In genomic region chr4:154577324-154577723, GRCh38 we compare ENCODE assay signal across 23 cellular contexts. TPM values are rescaled to one million over a fixed set of nuclear protein-coding genes. Genes with fewer than 3 reads are reported as not detected.
"Had no signal": no experiment of that assay in that cellular context is flagged by ENCODE, and none has a peak within 500 bp of the region (broad histone marks: within the 10 kb centered on the region; RNA-seq: fewer than 3 reads in every experiment).

No MANE protein-coding gene starts in this region.

- H3K36me3 ChIP-seq: colonic mucosa, esophagus squamous epithelium, right atrium auricular region, tibial artery, upper lobe of right lung, vagina had no signal

- ATAC-seq: left colon; mucosa of descending colon; natural killer cell; stimulated activated effector memory CD8-positive, alpha-beta T cell treated with anti-CD3 and anti-CD28 coated beads, Interleukin-12 subunit alpha, Interleukin-12 subunit beta, amount 100 ng/mL, for 72 hours; stimulated activated naive CD8-positive, alpha-beta T cell treated with anti-CD3 and anti-CD28 coated beads, Interleukin-15, Interleukin-2, amounts not matched to agents 100 U/mL and 50 U/mL, for 24 hours; upper lobe of right lung had no signal

- H3K9me3 ChIP-seq: colonic mucosa, esophagus squamous epithelium, mucosa of descending colon, right atrium auricular region, tibial artery, upper lobe of right lung, vagina had no signal

- H3K4me3 ChIP-seq: colonic mucosa, esophagus squamous epithelium, mucosa of descending colon, right atrium auricular region, tibial artery, upper lobe of right lung, vagina had no signal

- H3K4me1 ChIP-seq: colonic mucosa, esophagus squamous epithelium, right atrium auricular region, tibial artery, upper lobe of right lung, vagina had no signal

- H3K27me3 ChIP-seq: colonic mucosa, right atrium auricular region, vagina had no signal

- H3K27ac ChIP-seq: colonic mucosa, esophagus squamous epithelium, right atrium auricular region, tibial artery, upper lobe of right lung, vagina had no signal

- DNase-seq: colonic mucosa; dermis blood vessel endothelial cell; esophagus squamous epithelium; foreskin fibroblast; left colon; mucosa of descending colon; natural killer cell; posterior cingulate gyrus; stimulated activated CD4-positive, alpha-beta T cell treated with anti-CD3 and anti-CD28 coated beads, Interleukin-4, amount 100 ng/mL, for 1 hour; stimulated activated CD8-positive, alpha-beta memory T cell treated with anti-CD3 and anti-CD28 coated beads, Interleukin-4, amount 100 ng/mL, for 48 hours; stimulated activated naive CD8-positive, alpha-beta T cell treated with anti-CD3 and anti-CD28 coated beads, Interleukin-15, Interleukin-2, amounts not matched to agents 100 U/mL and 50 U/mL, for 24 hours; tibial artery; upper lobe of right lung had no signal

RNA-seq across cellular contexts. Expression of gene FGA, which starts 13.2 kb away (rescaled TPM):
- total RNA-seq: dermis blood vessel endothelial cell, epithelial cell of proximal tubule, esophagus squamous epithelium, kidney epithelial cell, left colon, lower leg skin, natural killer cell, neural crest cell, osteocyte, pulmonary artery endothelial cell, right atrium auricular region, temporal lobe, vagina had no signal

RNA-seq across cellular contexts. Expression of gene FGB, which starts 14.5 kb away (rescaled TPM):
- total RNA-seq: dermis blood vessel endothelial cell, esophagus squamous epithelium, left colon, lower leg skin, natural killer cell, neural crest cell, osteocyte, pulmonary artery endothelial cell, right atrium auricular region, temporal lobe, vagina had no signal

RNA-seq across cellular contexts. Expression of gene FGG, which starts 35.1 kb away (rescaled TPM):
- total RNA-seq: dermis blood vessel endothelial cell, esophagus squamous epithelium, kidney epithelial cell, left colon, lower leg skin, natural killer cell, neural crest cell, osteocyte, pulmonary artery endothelial cell, right atrium auricular region, temporal lobe, vagina had no signal
